2 cellular contexts compared by ENCODE assay signal in the genomic region with DNA sequence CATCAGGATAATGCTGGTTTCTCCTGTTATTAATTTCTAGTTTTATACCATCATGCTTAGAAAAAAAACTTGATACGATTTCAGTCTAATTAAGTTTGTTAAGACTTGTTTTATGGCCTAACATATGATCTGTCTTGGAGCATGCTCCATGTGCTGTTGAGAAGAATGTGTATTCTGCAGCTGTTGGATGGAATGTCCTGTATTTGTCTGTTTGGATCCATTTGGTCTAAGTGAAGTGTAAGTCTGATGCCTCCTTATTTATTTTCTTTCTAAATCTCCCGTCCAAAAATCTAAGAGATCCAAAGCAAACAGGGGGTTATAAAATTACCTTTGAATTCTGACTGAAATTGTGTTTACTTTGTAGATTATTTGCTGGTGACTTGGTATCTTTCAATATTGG.
TF ChIP-seq lines count a peak whose summit lies in the region.

No MANE protein-coding gene starts in this region.

TF ChIP-seq in SK-N-SH, 30 proteins besides CTCF, POLR2A, EP300 and RAD21 (continued from another document):
- TF ChIP-seq, protein P1, sequence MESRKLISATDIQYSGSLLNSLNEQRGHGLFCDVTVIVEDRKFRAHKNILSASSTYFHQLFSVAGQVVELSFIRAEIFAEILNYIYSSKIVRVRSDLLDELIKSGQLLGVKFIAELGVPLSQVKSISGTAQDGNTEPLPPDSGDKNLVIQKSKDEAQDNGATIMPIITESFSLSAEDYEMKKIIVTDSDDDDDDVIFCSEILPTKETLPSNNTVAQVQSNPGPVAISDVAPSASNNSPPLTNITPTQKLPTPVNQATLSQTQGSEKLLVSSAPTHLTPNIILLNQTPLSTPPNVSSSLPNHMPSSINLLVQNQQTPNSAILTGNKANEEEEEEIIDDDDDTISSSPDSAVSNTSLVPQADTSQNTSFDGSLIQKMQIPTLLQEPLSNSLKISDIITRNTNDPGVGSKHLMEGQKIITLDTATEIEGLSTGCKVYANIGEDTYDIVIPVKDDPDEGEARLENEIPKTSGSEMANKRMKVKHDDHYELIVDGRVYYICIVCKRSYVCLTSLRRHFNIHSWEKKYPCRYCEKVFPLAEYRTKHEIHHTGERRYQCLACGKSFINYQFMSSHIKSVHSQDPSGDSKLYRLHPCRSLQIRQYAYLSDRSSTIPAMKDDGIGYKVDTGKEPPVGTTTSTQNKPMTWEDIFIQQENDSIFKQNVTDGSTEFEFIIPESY (IDR thresholded peaks at IDR 0.05; ENCODE audit: borderline replicate concordance, low read depth) = no peak
- TF ChIP-seq, protein P2, sequence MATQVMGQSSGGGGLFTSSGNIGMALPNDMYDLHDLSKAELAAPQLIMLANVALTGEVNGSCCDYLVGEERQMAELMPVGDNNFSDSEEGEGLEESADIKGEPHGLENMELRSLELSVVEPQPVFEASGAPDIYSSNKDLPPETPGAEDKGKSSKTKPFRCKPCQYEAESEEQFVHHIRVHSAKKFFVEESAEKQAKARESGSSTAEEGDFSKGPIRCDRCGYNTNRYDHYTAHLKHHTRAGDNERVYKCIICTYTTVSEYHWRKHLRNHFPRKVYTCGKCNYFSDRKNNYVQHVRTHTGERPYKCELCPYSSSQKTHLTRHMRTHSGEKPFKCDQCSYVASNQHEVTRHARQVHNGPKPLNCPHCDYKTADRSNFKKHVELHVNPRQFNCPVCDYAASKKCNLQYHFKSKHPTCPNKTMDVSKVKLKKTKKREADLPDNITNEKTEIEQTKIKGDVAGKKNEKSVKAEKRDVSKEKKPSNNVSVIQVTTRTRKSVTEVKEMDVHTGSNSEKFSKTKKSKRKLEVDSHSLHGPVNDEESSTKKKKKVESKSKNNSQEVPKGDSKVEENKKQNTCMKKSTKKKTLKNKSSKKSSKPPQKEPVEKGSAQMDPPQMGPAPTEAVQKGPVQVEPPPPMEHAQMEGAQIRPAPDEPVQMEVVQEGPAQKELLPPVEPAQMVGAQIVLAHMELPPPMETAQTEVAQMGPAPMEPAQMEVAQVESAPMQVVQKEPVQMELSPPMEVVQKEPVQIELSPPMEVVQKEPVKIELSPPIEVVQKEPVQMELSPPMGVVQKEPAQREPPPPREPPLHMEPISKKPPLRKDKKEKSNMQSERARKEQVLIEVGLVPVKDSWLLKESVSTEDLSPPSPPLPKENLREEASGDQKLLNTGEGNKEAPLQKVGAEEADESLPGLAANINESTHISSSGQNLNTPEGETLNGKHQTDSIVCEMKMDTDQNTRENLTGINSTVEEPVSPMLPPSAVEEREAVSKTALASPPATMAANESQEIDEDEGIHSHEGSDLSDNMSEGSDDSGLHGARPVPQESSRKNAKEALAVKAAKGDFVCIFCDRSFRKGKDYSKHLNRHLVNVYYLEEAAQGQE (IDR thresholded peaks at IDR 0.05; ENCODE audit: low read depth, low read length) = no peak
- no peak for TF ChIP-seq TEAD4 (IDR thresholded peaks at IDR 0.05; ENCODE audit: borderline replicate concordance, insufficient read depth)
- no peak for TF ChIP-seq MEF2A (IDR thresholded peaks at IDR 0.05; ENCODE audit: borderline replicate concordance, low read depth)
- TF ChIP-seq RXRA (IDR thresholded peaks at IDR 0.05; ENCODE audit: borderline replicate concordance, low read depth) = no peak

TF ChIP-seq in SK-N-SH treated with all-trans-retinoic acid at 6 μM for 48 hours, 23 proteins besides CTCF, POLR2A, EP300 and RAD21 (continued from another document):
- TF ChIP-seq, protein P3, sequence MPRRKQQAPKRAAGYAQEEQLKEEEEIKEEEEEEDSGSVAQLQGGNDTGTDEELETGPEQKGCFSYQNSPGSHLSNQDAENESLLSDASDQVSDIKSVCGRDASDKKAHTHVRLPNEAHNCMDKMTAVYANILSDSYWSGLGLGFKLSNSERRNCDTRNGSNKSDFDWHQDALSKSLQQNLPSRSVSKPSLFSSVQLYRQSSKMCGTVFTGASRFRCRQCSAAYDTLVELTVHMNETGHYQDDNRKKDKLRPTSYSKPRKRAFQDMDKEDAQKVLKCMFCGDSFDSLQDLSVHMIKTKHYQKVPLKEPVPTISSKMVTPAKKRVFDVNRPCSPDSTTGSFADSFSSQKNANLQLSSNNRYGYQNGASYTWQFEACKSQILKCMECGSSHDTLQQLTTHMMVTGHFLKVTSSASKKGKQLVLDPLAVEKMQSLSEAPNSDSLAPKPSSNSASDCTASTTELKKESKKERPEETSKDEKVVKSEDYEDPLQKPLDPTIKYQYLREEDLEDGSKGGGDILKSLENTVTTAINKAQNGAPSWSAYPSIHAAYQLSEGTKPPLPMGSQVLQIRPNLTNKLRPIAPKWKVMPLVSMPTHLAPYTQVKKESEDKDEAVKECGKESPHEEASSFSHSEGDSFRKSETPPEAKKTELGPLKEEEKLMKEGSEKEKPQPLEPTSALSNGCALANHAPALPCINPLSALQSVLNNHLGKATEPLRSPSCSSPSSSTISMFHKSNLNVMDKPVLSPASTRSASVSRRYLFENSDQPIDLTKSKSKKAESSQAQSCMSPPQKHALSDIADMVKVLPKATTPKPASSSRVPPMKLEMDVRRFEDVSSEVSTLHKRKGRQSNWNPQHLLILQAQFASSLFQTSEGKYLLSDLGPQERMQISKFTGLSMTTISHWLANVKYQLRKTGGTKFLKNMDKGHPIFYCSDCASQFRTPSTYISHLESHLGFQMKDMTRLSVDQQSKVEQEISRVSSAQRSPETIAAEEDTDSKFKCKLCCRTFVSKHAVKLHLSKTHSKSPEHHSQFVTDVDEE (CRISPR knock-in tag; IDR thresholded peaks at IDR 0.05) = no peak
- TF ChIP-seq ZFP30 (CRISPR knock-in tag; IDR thresholded peaks at IDR 0.05) (no peak), ZNF70 (CRISPR knock-in tag; IDR thresholded peaks at IDR 0.05) (no peak), ZNF565 (CRISPR knock-in tag; conservative IDR thresholded peaks at IDR 0.05; ENCODE audit: low read depth) (no peak), ISL1 (CRISPR knock-in tag; IDR thresholded peaks at IDR 0.05) (no peak), BACH2 (CRISPR knock-in tag; IDR thresholded peaks at IDR 0.05; ENCODE audit: borderline replicate concordance) (no peak), OSR1 (CRISPR knock-in tag; IDR thresholded peaks at IDR 0.05) (no peak)
- TF ChIP-seq, protein P4, sequence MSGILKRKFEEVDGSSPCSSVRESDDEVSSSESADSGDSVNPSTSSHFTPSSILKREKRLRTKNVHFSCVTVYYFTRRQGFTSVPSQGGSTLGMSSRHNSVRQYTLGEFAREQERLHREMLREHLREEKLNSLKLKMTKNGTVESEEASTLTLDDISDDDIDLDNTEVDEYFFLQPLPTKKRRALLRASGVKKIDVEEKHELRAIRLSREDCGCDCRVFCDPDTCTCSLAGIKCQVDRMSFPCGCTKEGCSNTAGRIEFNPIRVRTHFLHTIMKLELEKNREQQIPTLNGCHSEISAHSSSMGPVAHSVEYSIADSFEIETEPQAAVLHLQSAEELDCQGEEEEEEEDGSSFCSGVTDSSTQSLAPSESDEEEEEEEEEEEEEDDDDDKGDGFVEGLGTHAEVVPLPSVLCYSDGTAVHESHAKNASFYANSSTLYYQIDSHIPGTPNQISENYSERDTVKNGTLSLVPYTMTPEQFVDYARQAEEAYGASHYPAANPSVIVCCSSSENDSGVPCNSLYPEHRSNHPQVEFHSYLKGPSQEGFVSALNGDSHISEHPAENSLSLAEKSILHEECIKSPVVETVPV (CRISPR knock-in tag; IDR thresholded peaks at IDR 0.05) = no peak
- TF ChIP-seq, protein P5, sequence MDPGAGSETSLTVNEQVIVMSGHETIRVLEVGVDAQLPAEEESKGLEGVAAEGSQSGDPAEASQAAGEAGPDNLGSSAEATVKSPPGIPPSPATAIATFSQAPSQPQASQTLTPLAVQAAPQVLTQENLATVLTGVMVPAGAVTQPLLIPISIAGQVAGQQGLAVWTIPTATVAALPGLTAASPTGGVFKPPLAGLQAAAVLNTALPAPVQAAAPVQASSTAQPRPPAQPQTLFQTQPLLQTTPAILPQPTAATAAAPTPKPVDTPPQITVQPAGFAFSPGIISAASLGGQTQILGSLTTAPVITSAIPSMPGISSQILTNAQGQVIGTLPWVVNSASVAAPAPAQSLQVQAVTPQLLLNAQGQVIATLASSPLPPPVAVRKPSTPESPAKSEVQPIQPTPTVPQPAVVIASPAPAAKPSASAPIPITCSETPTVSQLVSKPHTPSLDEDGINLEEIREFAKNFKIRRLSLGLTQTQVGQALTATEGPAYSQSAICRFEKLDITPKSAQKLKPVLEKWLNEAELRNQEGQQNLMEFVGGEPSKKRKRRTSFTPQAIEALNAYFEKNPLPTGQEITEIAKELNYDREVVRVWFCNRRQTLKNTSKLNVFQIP (CRISPR knock-in tag; IDR thresholded peaks at IDR 0.05; ENCODE audit: borderline replicate concordance, low read depth) = no peak
